In the genomic region with DNA sequence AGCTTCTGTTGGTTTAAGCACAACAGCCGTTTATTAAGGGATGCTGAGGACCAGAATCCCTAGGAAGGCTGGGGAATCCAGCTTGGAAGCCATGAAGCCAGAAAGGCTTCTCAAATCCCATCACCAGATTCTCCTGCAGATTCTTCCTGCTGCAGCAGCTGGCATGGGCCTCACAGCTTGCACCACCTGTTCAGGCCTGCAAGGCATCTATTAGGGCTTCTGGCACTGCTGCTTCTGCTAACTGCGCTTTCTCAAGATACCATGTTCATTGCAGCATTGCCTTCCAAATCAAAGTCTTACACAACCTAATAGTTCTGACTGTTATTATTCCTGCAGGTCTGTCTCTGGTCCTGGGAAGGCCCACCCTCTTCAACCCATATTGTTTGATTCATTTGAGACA, we compare ENCODE assay signal across 1 cellular context.
TF ChIP-seq lines count a peak whose summit lies in the region.

No MANE protein-coding gene starts in this region.

TF ChIP-seq in HepG2, 621 proteins besides CTCF, POLR2A, EP300 and RAD21:
- TF ChIP-seq POLR2G (IDR thresholded peaks at IDR 0.05; ENCODE audit: low read depth, low read length) (no peak), MTF1 (CRISPR knock-in tag; IDR thresholded peaks at IDR 0.05) (no peak), ZC3H13 (CRISPR knock-in tag; IDR thresholded peaks at IDR 0.05) (no peak), GFI1 (CRISPR knock-in tag; IDR thresholded peaks at IDR 0.05; ENCODE audit: borderline replicate concordance) (no peak), SCMH1 (CRISPR knock-in tag; IDR thresholded peaks at IDR 0.05; ENCODE audit: borderline replicate concordance) (no peak), TRIM22 (IDR thresholded peaks at IDR 0.05) (no peak), ZNF501 (CRISPR knock-in tag; IDR thresholded peaks at IDR 0.05) (no peak), TMF1 (CRISPR knock-in tag; IDR thresholded peaks at IDR 0.05; ENCODE audit: low read depth) (no peak), ZZZ3 (CRISPR knock-in tag; IDR thresholded peaks at IDR 0.05; ENCODE audit: borderline replicate concordance) (no peak), KDM5B (CRISPR knock-in tag; IDR thresholded peaks at IDR 0.05; ENCODE audit: borderline replicate concordance) (no peak), CCAR2 (optimal IDR thresholded peaks at IDR 0.05; ENCODE audit: low read depth, low read length) (no peak), DZIP1 (CRISPR knock-in tag; IDR thresholded peaks at IDR 0.05) (no peak), MTA1 (CRISPR knock-in tag; IDR thresholded peaks at IDR 0.05; ENCODE audit: borderline replicate concordance) (no peak), ZNF101 (CRISPR knock-in tag; IDR thresholded peaks at IDR 0.05; ENCODE audit: borderline replicate concordance, low read depth) (no peak), NFE2L1 (CRISPR knock-in tag; IDR thresholded peaks at IDR 0.05; ENCODE audit: borderline replicate concordance) (no peak)
- TF ChIP-seq, protein P1, sequence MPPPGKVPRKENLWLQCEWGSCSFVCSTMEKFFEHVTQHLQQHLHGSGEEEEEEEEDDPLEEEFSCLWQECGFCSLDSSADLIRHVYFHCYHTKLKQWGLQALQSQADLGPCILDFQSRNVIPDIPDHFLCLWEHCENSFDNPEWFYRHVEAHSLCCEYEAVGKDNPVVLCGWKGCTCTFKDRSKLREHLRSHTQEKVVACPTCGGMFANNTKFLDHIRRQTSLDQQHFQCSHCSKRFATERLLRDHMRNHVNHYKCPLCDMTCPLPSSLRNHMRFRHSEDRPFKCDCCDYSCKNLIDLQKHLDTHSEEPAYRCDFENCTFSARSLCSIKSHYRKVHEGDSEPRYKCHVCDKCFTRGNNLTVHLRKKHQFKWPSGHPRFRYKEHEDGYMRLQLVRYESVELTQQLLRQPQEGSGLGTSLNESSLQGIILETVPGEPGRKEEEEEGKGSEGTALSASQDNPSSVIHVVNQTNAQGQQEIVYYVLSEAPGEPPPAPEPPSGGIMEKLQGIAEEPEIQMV (CRISPR knock-in tag; IDR thresholded peaks at IDR 0.05; ENCODE audit: low read depth) = no peak
- TF ChIP-seq, protein P2, sequence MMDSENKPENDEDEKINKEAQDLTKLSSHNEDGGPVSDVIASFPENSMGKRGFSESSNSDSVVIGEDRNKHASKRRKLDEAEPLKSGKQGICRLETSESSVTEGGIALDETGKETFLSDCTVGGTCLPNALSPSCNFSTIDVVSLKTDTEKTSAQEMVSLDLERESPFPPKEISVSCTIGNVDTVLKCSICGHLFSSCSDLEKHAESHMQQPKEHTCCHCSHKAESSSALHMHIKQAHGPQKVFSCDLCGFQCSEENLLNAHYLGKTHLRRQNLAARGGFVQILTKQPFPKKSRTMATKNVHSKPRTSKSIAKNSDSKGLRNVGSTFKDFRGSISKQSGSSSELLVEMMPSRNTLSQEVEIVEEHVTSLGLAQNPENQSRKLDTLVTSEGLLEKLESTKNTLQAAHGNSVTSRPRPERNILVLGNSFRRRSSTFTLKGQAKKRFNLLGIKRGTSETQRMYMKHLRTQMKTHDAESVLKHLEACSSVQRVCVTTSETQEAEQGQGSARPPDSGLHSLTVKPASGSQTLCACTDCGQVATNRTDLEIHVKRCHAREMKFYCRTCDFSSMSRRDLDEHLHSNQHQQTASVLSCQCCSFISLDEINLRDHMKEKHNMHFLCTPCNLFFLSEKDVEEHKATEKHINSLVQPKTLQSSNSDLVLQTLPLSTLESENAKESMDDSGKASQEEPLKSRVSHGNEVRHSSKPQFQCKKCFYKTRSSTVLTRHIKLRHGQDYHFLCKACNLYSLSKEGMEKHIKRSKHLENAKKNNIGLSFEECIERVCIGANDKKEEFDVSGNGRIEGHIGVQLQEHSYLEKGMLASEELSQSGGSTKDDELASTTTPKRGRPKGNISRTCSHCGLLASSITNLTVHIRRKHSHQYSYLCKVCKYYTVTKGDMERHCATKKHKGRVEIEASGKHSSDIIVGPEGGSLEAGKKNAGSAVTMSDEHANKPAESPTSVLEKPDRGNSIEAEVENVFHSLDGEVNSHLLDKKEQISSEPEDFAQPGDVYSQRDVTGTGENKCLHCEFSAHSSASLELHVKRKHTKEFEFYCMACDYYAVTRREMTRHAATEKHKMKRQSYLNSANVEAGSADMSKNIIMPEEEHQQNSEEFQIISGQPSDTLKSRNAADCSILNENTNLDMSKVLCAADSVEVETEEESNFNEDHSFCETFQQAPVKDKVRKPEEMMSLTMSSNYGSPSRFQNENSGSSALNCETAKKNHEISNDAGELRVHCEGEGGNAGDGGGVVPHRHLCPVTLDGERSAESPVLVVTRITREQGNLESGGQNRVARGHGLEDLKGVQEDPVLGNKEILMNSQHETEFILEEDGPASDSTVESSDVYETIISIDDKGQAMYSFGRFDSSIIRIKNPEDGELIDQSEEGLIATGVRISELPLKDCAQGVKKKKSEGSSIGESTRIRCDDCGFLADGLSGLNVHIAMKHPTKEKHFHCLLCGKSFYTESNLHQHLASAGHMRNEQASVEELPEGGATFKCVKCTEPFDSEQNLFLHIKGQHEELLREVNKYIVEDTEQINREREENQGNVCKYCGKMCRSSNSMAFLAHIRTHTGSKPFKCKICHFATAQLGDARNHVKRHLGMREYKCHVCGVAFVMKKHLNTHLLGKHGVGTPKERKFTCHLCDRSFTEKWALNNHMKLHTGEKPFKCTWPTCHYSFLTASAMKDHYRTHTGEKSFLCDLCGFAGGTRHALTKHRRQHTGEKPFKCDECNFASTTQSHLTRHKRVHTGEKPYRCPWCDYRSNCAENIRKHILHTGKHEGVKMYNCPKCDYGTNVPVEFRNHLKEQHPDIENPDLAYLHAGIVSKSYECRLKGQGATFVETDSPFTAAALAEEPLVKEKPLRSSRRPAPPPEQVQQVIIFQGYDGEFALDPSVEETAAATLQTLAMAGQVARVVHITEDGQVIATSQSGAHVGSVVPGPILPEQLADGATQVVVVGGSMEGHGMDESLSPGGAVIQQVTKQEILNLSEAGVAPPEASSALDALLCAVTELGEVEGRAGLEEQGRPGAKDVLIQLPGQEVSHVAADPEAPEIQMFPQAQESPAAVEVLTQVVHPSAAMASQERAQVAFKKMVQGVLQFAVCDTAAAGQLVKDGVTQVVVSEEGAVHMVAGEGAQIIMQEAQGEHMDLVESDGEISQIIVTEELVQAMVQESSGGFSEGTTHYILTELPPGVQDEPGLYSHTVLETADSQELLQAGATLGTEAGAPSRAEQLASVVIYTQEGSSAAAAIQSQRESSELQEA (CRISPR knock-in tag; IDR thresholded peaks at IDR 0.05; ENCODE audit: not compliant biosample characterization) = no peak
- TF ChIP-seq, protein P3, sequence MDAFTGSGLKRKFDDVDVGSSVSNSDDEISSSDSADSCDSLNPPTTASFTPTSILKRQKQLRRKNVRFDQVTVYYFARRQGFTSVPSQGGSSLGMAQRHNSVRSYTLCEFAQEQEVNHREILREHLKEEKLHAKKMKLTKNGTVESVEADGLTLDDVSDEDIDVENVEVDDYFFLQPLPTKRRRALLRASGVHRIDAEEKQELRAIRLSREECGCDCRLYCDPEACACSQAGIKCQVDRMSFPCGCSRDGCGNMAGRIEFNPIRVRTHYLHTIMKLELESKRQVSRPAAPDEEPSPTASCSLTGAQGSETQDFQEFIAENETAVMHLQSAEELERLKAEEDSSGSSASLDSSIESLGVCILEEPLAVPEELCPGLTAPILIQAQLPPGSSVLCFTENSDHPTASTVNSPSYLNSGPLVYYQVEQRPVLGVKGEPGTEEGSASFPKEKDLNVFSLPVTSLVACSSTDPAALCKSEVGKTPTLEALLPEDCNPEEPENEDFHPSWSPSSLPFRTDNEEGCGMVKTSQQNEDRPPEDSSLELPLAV (CRISPR knock-in tag; conservative IDR thresholded peaks at IDR 0.05; ENCODE audit: low read depth) = no peak
- TF ChIP-seq, protein P4, sequence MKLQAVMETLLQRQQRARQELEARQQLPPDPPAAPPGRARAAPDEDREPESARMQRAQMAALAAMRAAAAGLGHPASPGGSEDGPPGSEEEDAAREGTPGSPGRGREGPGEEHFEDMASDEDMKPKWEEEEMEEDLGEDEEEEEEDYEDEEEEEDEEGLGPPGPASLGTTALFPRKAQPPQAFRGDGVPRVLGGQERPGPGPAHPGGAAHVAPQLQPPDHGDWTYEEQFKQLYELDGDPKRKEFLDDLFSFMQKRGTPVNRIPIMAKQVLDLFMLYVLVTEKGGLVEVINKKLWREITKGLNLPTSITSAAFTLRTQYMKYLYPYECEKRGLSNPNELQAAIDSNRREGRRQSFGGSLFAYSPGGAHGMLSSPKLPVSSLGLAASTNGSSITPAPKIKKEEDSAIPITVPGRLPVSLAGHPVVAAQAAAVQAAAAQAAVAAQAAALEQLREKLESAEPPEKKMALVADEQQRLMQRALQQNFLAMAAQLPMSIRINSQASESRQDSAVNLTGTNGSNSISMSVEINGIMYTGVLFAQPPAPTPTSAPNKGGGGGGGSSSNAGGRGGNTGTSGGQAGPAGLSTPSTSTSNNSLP (IDR thresholded peaks at IDR 0.05; ENCODE audit: low read depth, low read length) = no peak
